In genomic region chr1:243294723-243295121, GRCh38 we compare ENCODE assay signal across 14 cellular contexts. TPM values are rescaled to one million over a fixed set of nuclear protein-coding genes. Genes with fewer than 3 reads are reported as not detected.
A peak's percentile ranks its signal among the peaks of the same experiment; 100 is the strongest.
DNase-seq lines count a peak whose midpoint lies in the region; ATAC-seq and TF ChIP-seq lines count a peak whose summit lies in the region.
"Had no signal": no experiment of that assay in that cellular context is flagged by ENCODE, and none has a peak within 500 bp of the region (broad histone marks: within the 10 kb centered on the region; RNA-seq: fewer than 3 reads in every experiment).

No MANE protein-coding gene starts in this region.

- H3K9ac ChIP-seq in GM23248 = no peak overlapping the region

- ATAC-seq in WTC11 = no peak
- no peak for ATAC-seq in GM21737 (IDR thresholded peaks at IDR 0.05; ENCODE audit: unreplicated experiment)
- ATAC-seq: GM12878, K562 had no signal

- H3K36me3 ChIP-seq in GM23248 (ENCODE audit: low read depth) (peaks cover 18% of the 10 kb centered on the region; the same call in 1 of the 2 replicates), vagina (peaks cover 0 to 30% of the 10 kb centered on the region in 2 donors)

- H3K9me3 ChIP-seq in GM23248 (ENCODE audit: low read depth) = no peaks in the 10 kb centered on the region
- H3K9me3 ChIP-seq in vagina = no peaks in the 10 kb centered on the region
- H3K9me3 ChIP-seq: transverse colon had no signal

- H3K79me2 ChIP-seq in GM23248 (ENCODE audit: insufficient read depth) = peaks cover 58% of the 10 kb centered on the region

- intact Hi-C loops in vagina (cut with DNase I) = no loop called here

- 34 to 51% methylated on average over 3 of the region's 3 CpGs for WGBS in GM23248 (ENCODE audit: low coverage in 1 of 2, low lambda C conversion rate in 2 of 2, missing lambda C conversion rate in 2 of 2), 2 experiments

- H3K36me3 Mint-ChIP-seq in activated naive CD8-positive, alpha-beta T cell treated with anti-CD3 and anti-CD28 coated beads for 36 hours = peaks cover 82% of the 10 kb centered on the region
- H3K36me3 Mint-ChIP-seq in WTC11 = 0 out of 2 replicates have a peak, but pooled peaks cover 5% of the 10 kb centered on the region

- H3K4me1 ChIP-seq in GM23248 (ENCODE audit: insufficient read depth) = peaks cover 27% of the 10 kb centered on the region
- H3K4me1 ChIP-seq in vagina = no peaks in the 10 kb centered on the region
- H3K4me1 ChIP-seq: transverse colon had no signal

- H3K9me2 ChIP-seq in GM23248 (ENCODE audit: insufficient read depth) = no peaks in the 10 kb centered on the region

- H3K27me3 ChIP-seq in GM23248 (replicated peaks; ENCODE audit: insufficient read depth) = no peaks in the 10 kb centered on the region
- no peaks in the 10 kb centered on the region for H3K27me3 ChIP-seq in vagina
- H3K27me3 ChIP-seq: transverse colon had no signal

- no peaks in the 10 kb centered on the region for H4K20me1 ChIP-seq in GM23248 (ENCODE audit: insufficient read depth)

- H3K27ac Mint-ChIP-seq in activated naive CD8-positive, alpha-beta T cell treated with anti-CD3 and anti-CD28 coated beads for 36 hours = peak overlapping the region; percentile 50
- no peak overlapping the region for H3K27ac Mint-ChIP-seq in WTC11
- H3K27ac Mint-ChIP-seq: activated T-helper 2 cell treated with anti-CD3 and anti-CD28 coated beads, Interferon-gamma antibody, Interleukin-2, Interleukin-4, amounts not matched to agents 10 μg/mL and 5 μg/mL and 100 μg/mL, durations not matched to agents 14 hours and 24 hours and 36 hours had no signal

- no peak overlapping the region for H3K4me3 Mint-ChIP-seq in activated naive CD8-positive, alpha-beta T cell treated with anti-CD3 and anti-CD28 coated beads for 36 hours
- no peak overlapping the region for H3K4me3 Mint-ChIP-seq in WTC11

- H3K27ac ChIP-seq in GM23248 = peak overlapping the region; percentile 57
- no peak overlapping the region for H3K27ac ChIP-seq in vagina
- H3K27ac ChIP-seq: transverse colon had no signal

- no peak overlapping the region for H2AFZ ChIP-seq in GM23248

- H3K4me1 Mint-ChIP-seq in activated naive CD8-positive, alpha-beta T cell treated with anti-CD3 and anti-CD28 coated beads for 36 hours = peaks cover 10% of the 10 kb centered on the region
- peaks cover 14% of the 10 kb centered on the region for H3K4me1 Mint-ChIP-seq in WTC11

- H3K9me3 Mint-ChIP-seq in activated naive CD8-positive, alpha-beta T cell treated with anti-CD3 and anti-CD28 coated beads for 36 hours = peaks cover 26% of the 10 kb centered on the region
- no peaks in the 10 kb centered on the region for H3K9me3 Mint-ChIP-seq in WTC11

- no peak for TF ChIP-seq CTCF in fibroblast of pulmonary artery (IDR thresholded peaks at IDR 0.05; ENCODE audit: low read length, missing control alignments)
- no peak for TF ChIP-seq CTCF in WTC11 (IDR thresholded peaks at IDR 0.05)
- TF ChIP-seq CTCF in vagina (IDR thresholded peaks at IDR 0.05) = no peak

- DNase-seq in A172 (ENCODE audit: low spot score) = peak; percentile 29
- DNase-seq in GM23248 = peak; percentile 68
- no peak for DNase-seq in activated naive CD8-positive, alpha-beta T cell treated with anti-CD3 and anti-CD28 coated beads for 36 hours
- peak; percentile 61 for DNase-seq in fibroblast of pulmonary artery (ENCODE audit: low read depth)
- no peak for DNase-seq in WTC11 (ENCODE audit: low spot score)
- no peak for DNase-seq in vagina (ENCODE audit: extremely low spot score in 2 of 2)
- DNase-seq in hepatic stellate cell (ENCODE audit: low spot score) = no peak
- DNase-seq: NCI-H146, posterior cingulate gyrus, transverse colon had no signal

- CTCF ChIA-PET in WTC11 (lab: Charles Lee) = interaction anchor here (1.3 kb wide), 1 partner anchor 49 kb away, joined by 3 read pairs; no protein-coding TSS in a partner anchor

- POLR2A ChIA-PET in WTC11 (lab: Charles Lee) = no interaction called here

- no peak for TF ChIP-seq POLR2A in vagina (IDR thresholded peaks at IDR 0.05)

- in situ Hi-C loops in GM23248 (cut with MboI) = no loop called here

- no peaks in the 10 kb centered on the region for H3K27me3 Mint-ChIP-seq in activated naive CD8-positive, alpha-beta T cell treated with anti-CD3 and anti-CD28 coated beads for 36 hours
- H3K27me3 Mint-ChIP-seq in WTC11 (ENCODE audit: low read depth) = no peaks in the 10 kb centered on the region

- H3F3A ChIP-seq in GM23248 (ENCODE audit: insufficient read depth) = peaks cover 35% of the 10 kb centered on the region

- H3K4me2 ChIP-seq in GM23248 (ENCODE audit: unreplicated experiment) = peak overlapping the region; percentile 43

- H3K4me3 ChIP-seq in GM23248 (no peak overlapping the region), fibroblast of pulmonary artery (replicated peaks; ENCODE audit: low read depth, low read length) (no peak overlapping the region), vagina (no peak overlapping the region)
- H3K4me3 ChIP-seq: GM12878, K562, transverse colon had no signal

TF ChIP-seq in WTC11, 78 proteins besides CTCF, POLR2A, EP300 and RAD21:
- TF ChIP-seq SMAD3 (CRISPR knock-in tag; IDR thresholded peaks at IDR 0.05; ENCODE audit: borderline replicate concordance) (no peak), NR3C1 (CRISPR knock-in tag; conservative IDR thresholded peaks at IDR 0.05; ENCODE audit: low read depth) (no peak), OVOL2 (CRISPR knock-in tag; IDR thresholded peaks at IDR 0.05; ENCODE audit: borderline replicate concordance) (no peak), ZMAT4 (CRISPR knock-in tag; IDR thresholded peaks at IDR 0.05) (no peak)
TF ChIP-seq in WTC11: peak in this region for 0.

RNA-seq across cellular contexts. Expression of gene SDCCAG8, which starts 38.9 kb away (rescaled TPM):
- 40.9 and 65.9 TPM in 2 replicates for total RNA-seq in A172 (2014; rRNA removed; shearing (Covaris generic))
- 29.4 and 69.4 TPM in 2 replicates for total RNA-seq in GM23248 (2014; rRNA removed; shearing (Covaris generic))
- 41.9 and 45.3 TPM in 2 replicates for polyA plus RNA-seq in GM23248 (2016; fragmentation: Nextera tagmentation; extraction: Ambion mirVana)
- 10 to 100 TPM; 24.2 to 24.7 TPM for total RNA-seq in activated naive CD8-positive, alpha-beta T cell treated with anti-CD3 and anti-CD28 coated beads for 36 hours
- 33.6 to 44.3 TPM (median 42.4 TPM) in 3 replicates for total RNA-seq in WTC11 (2021)
- total RNA-seq in vagina = 31.2 TPM

RNA-seq across cellular contexts. Expression of gene CEP170, which starts 39.6 kb away (rescaled TPM):
- total RNA-seq in A172 (2014; rRNA removed; shearing (Covaris generic)) = 139 and 179 TPM in 2 replicates
- total RNA-seq in GM23248 (2014; rRNA removed; shearing (Covaris generic)) = 81.0 and 89.8 TPM in 2 replicates
- 55.4 and 56.7 TPM in 2 replicates for polyA plus RNA-seq in GM23248 (2016; fragmentation: Nextera tagmentation; extraction: Ambion mirVana)
- 10 to 100 TPM; 44.3 to 47.4 TPM for total RNA-seq in activated naive CD8-positive, alpha-beta T cell treated with anti-CD3 and anti-CD28 coated beads for 36 hours
- total RNA-seq in WTC11 (2021) (89.6 to 94.7 TPM (median 90.3 TPM) in 3 replicates), vagina (39.3 TPM)

Comparison
In these comparisons a context has a peak if more than half of its experiments do, and no peak if none do; other contexts are left out.
1. DNase-seq: peak in A172 (single experiment), GM23248 (single experiment) and fibroblast of pulmonary artery (single experiment); none in activated naive CD8-positive, alpha-beta T cell treated with anti-CD3 and anti-CD28 coated beads for 36 hours (single experiment), WTC11 (single experiment), vagina (0 of 2) and hepatic stellate cell (single experiment).